In genomic region chr19:11435057-11435832, GRCh38 we compare ENCODE assay signal across 7 cellular contexts. TPM values are rescaled to one million over a fixed set of nuclear protein-coding genes. Genes with fewer than 3 reads are reported as not detected.
DNase-seq lines count a peak whose midpoint lies in the region; ATAC-seq and TF ChIP-seq lines count a peak whose summit lies in the region.

Gene ODAD3 (minus strand): TSS chr19:11435121. CDS start chr19:11435016, 105 bp downstream.
Gene PRKCSH (plus strand): TSS chr19:11435635. CDS start chr19:11436118, 483 bp downstream.

- H3K27me3 ChIP-seq in hepatocyte, result no peaks in the 10 kb centered on the region

- peak within 1 kb of the TSS; percentile 64 for H3K27ac ChIP-seq in hepatocyte

- TF ChIP-seq CTCF in hepatocyte (IDR thresholded peaks at IDR 0.05; ENCODE audit: poor library complexity), result peak; percentile 74

- H3K79me2 ChIP-seq in hepatocyte, result peaks cover 32% of the 10 kb centered on the region

- peak within 1 kb of the TSS; percentile 97 for H3K4me2 ChIP-seq in hepatocyte

- peak within 1 kb of the TSS; percentile 56 for H3K4me3 ChIP-seq in hepatocyte

- H4K20me1 ChIP-seq in hepatocyte (ENCODE audit: insufficient read depth, poor library complexity, severe bottlenecking), result no peaks in the 10 kb centered on the region

- peaks cover 12% of the 10 kb centered on the region for H3K4me1 ChIP-seq in hepatocyte (ENCODE audit: insufficient read depth)

- WGBS in hepatocyte (ENCODE audit: low lambda C conversion rate, missing lambda C conversion rate), result under 1% methylated on average over 48 of the region's 53 CpGs

- H3K9me3 ChIP-seq in hepatocyte (ENCODE audit: low read depth), result no peaks in the 10 kb centered on the region

- H3K9me2 ChIP-seq in hepatocyte (replicated peaks; ENCODE audit: insufficient read depth), result no peaks in the 10 kb centered on the region

- DNase-seq in NCI-H187 treated with DMSO at 0.1 percent for 48 hours (lab: John Stamatoyannopoulos, UW) (peak; percentile 98), T-helper 22 cell (ENCODE audit: low read depth) (peak; percentile 97), astrocyte of the hippocampus (ENCODE audit: low read depth, low spot score) (peak; percentile 100), hepatocyte (ENCODE audit: low spot score) (peak; percentile 100), renal cortical epithelial cell (ENCODE audit: low read depth) (peak; percentile 99)

- ATAC-seq in GM18502 (IDR thresholded peaks at IDR 0.05; ENCODE audit: poor library complexity, unreplicated experiment) (peak; percentile 88), HG02970 (IDR thresholded peaks at IDR 0.05; ENCODE audit: low FRiP score, unreplicated experiment) (peak; percentile 94)

- peak within 1 kb of the TSS; percentile 58 for H2AFZ ChIP-seq in hepatocyte

- no peaks in the 10 kb centered on the region for H3K36me3 ChIP-seq in hepatocyte (replicated peaks; ENCODE audit: insufficient read depth, low read depth)

RNA-seq across cellular contexts. Expression of gene ODAD3, which starts in this region (rescaled TPM):
- total RNA-seq in hepatocyte (0.08 and 1.3 TPM in 2 replicates), renal cortical epithelial cell (0.35 and 0.75 TPM in 2 replicates)
- 1.4 and 1.9 TPM in 2 replicates for polyA plus RNA-seq in hepatocyte

RNA-seq across cellular contexts. Expression of gene PRKCSH, which starts in this region (rescaled TPM):
- total RNA-seq in hepatocyte, result 60.0 and 85.1 TPM in 2 replicates
- 245 and 251 TPM in 2 replicates for polyA plus RNA-seq in hepatocyte
- total RNA-seq in renal cortical epithelial cell, result 85.8 and 192 TPM in 2 replicates

Comparison
In these comparisons a context has a peak if more than half of its experiments do, and no peak if none do; other contexts are left out.
1. Peak in every context shown above with its lines: DNase-seq, ATAC-seq, H3K4me3 ChIP-seq and H3K27ac ChIP-seq.